In the genomic region with DNA sequence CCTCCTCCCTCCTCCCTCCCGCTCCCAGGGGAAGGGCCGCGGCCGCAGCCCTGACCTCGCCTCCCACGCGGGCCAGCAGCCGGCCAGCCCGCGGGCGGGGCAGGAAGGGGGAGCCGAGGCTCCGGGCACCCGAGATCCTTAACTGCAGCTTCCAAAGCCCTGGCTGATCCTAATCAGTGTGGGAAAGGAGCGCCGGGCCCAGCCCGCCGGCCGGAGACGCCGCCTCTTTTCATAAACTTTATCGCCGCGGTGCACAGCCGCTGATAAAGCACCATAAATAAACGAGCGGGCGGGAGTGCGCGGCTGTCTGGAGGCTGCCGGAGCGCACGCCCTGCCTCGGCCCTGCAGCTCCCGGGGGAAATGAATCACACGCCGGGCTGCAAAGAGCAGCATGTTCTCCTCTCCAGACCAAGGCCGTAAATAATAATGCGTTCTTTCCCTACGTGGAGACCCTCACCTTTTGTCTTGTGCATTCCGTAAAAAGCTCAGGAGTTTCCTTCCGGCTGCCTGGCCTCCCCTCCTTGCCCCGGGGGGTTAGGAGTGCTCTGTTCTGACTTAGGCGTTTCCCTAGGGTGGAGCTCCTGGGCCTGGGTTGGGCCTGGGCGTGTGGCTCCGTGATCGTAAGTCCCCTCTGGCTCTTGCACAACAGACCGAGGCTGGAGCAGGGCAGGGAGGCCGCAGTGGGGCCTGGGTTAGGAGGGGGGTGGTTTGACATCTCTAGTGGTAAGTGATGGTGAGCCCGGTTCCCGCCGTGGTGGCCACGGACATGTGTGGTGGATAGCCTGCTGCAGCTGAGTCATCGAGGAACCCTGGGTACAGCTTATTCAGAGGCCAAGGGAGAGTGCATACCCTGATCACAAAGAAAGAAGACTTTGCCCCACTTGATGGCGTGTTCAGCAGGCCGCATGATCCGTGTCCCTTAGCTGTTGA, we compare ENCODE assay signal across 8 cellular contexts.
DNase-seq lines count a peak whose midpoint lies in the region; ATAC-seq and TF ChIP-seq lines count a peak whose summit lies in the region.

No MANE protein-coding gene starts in this region.

- H3K36me3 ChIP-seq in neutrophil (no peaks in the 10 kb centered on the region), vagina (no peaks in the 10 kb centered on the region)

- peaks cover 75% of the 10 kb centered on the region for H3K27me3 Mint-ChIP-seq in activated naive CD4-positive, alpha-beta T cell treated with anti-CD3 and anti-CD28 coated beads, Interleukin-2, amount 10 ng/mL, durations not matched to agents 7 days and 5 days

- H3K4me1 ChIP-seq in neutrophil (ENCODE audit: control insufficient read depth in 1 of 2, insufficient read depth in 1 of 2, low read depth in 1 of 2, low read length in 1 of 2) (peaks cover 8 to 10% of the 10 kb centered on the region in 2 experiments), vagina (peaks cover 13% of the 10 kb centered on the region)

- intact Hi-C loops in vagina (cut with DNase I), result loop anchor here (2.0 to 5.0 kb wide), 4 partner anchors 133 to 314 kb away; partner anchors contain the start of gene HES1

- H3K9me3 Mint-ChIP-seq in activated naive CD4-positive, alpha-beta T cell treated with anti-CD3 and anti-CD28 coated beads, Interleukin-2, amount 10 ng/mL, durations not matched to agents 7 days and 5 days, result no peaks in the 10 kb centered on the region

- no peak overlapping the region for H3K27ac Mint-ChIP-seq in activated naive CD4-positive, alpha-beta T cell treated with anti-CD3 and anti-CD28 coated beads, Interleukin-2, amount 10 ng/mL, durations not matched to agents 7 days and 5 days

- DNase-seq in AG09319 (ENCODE audit: extremely low read depth, low read depth) (peak; percentile 69), NCI-H69 (lab: John Stamatoyannopoulos, UW) (peak; percentile 97), glomerular visceral epithelial cell (ENCODE audit: extremely low spot score) (peak; percentile 94), vagina (ENCODE audit: extremely low spot score in 2 of 2) (peak in 1 of 2 donors; percentile 97)
- DNase-seq in activated naive CD4-positive, alpha-beta T cell treated with anti-CD3 and anti-CD28 coated beads, Interleukin-2, amount 10 ng/mL, durations not matched to agents 7 days and 5 days, result peak; percentile 32

- no peaks in the 10 kb centered on the region for H3K36me3 Mint-ChIP-seq in activated naive CD4-positive, alpha-beta T cell treated with anti-CD3 and anti-CD28 coated beads, Interleukin-2, amount 10 ng/mL, durations not matched to agents 7 days and 5 days

- H3K4me1 Mint-ChIP-seq in activated naive CD4-positive, alpha-beta T cell treated with anti-CD3 and anti-CD28 coated beads, Interleukin-2, amount 10 ng/mL, durations not matched to agents 7 days and 5 days, result peaks cover 12% of the 10 kb centered on the region

- peak overlapping the region; percentile 38 for H3K4me3 Mint-ChIP-seq in activated naive CD4-positive, alpha-beta T cell treated with anti-CD3 and anti-CD28 coated beads, Interleukin-2, amount 10 ng/mL, durations not matched to agents 7 days and 5 days

- H3K27me3 ChIP-seq in neutrophil (peaks cover 70% of the 10 kb centered on the region), vagina (no peaks in the 10 kb centered on the region)

- peak; percentile 67 for ATAC-seq in GM18867 (IDR thresholded peaks at IDR 0.05; ENCODE audit: unreplicated experiment)
- ATAC-seq in HG03066 (IDR thresholded peaks at IDR 0.05; ENCODE audit: low read depth, unreplicated experiment), result peak; percentile 71

- H3K9me3 ChIP-seq in neutrophil (no peaks in the 10 kb centered on the region), vagina (no peaks in the 10 kb centered on the region)

- H3K27ac ChIP-seq in neutrophil (no peak overlapping the region), vagina (peak overlapping the region; percentile 63)

- CTCF ChIA-PET in activated naive CD4-positive, alpha-beta T cell treated with anti-CD3 and anti-CD28 coated beads, Interleukin-2, amount 10 ng/mL, durations not matched to agents 7 days and 5 days (lab: Charles Lee), result interaction anchor here (1.4 kb wide), 1 partner anchor 33 kb away, joined by 3 read pairs; no protein-coding TSS in a partner anchor

- no peak for TF ChIP-seq POLR2A in vagina (IDR thresholded peaks at IDR 0.05)

- H3K4me3 ChIP-seq in neutrophil (ENCODE audit: low read depth in 1 of 2, low read length in 1 of 2) (peak overlapping the region; percentile 22 to 43), vagina (peak overlapping the region; percentile 31 to 45)

- TF ChIP-seq CTCF in AG09319 (IDR thresholded peaks at IDR 0.05; ENCODE audit: low read depth, low read length) (no peak), neutrophil (IDR thresholded peaks at IDR 0.05) (no peak), vagina (IDR thresholded peaks at IDR 0.05) (no peak)
